Comparison of ENCODE assay signal across 15 cellular contexts in genomic region chr3:138477120-138477519, GRCh38. TPM values are rescaled to one million over a fixed set of nuclear protein-coding genes. Genes with fewer than 3 reads are reported as not detected.
DNase-seq lines count a peak whose midpoint lies in the region; ATAC-seq and TF ChIP-seq lines count a peak whose summit lies in the region.
"Had no signal": no experiment of that assay in that cellular context is flagged by ENCODE, and none has a peak within 500 bp of the region (broad histone marks: within the 10 kb centered on the region; RNA-seq: fewer than 3 reads in every experiment).

No MANE protein-coding gene starts in this region.

- CTCF ChIA-PET in activated CD4-positive, alpha-beta T cell treated with anti-CD3 and anti-CD28 coated beads for 36 hours (lab: Charles Lee) = no interaction called here

- H3K27me3 ChIP-seq in lower lobe of right lung (ENCODE audit: low read depth) (no peaks in the 10 kb centered on the region), trophoblast cell (ENCODE audit: insufficient read depth, low read length) (no peaks in the 10 kb centered on the region), upper lobe of right lung (no peaks in the 10 kb centered on the region), esophagus squamous epithelium (no peaks in the 10 kb centered on the region)

- no peak overlapping the region for H3K4me3 Mint-ChIP-seq in activated CD4-positive, alpha-beta T cell treated with anti-CD3 and anti-CD28 coated beads for 36 hours
- H3K4me3 Mint-ChIP-seq: CD4-positive, alpha-beta T cell; H9 had no signal

- H4K8ac ChIP-seq in trophoblast cell (ENCODE audit: low read depth, low read length) = no peak overlapping the region

- no peak overlapping the region for H2AFZ ChIP-seq in trophoblast cell (ENCODE audit: insufficient read depth, low read length, poor library complexity)

- H3K9me3 ChIP-seq in lower lobe of right lung = no peaks in the 10 kb centered on the region
- H3K9me3 ChIP-seq in trophoblast cell (ENCODE audit: insufficient read depth, low read depth, low read length) = no peaks in the 10 kb centered on the region
- no peaks in the 10 kb centered on the region for H3K9me3 ChIP-seq in upper lobe of right lung
- no peaks in the 10 kb centered on the region for H3K9me3 ChIP-seq in esophagus squamous epithelium
- H3K9me3 ChIP-seq: A549, Caco-2 had no signal

- peaks cover 28% of the 10 kb centered on the region for H3K4me1 ChIP-seq in lower lobe of right lung
- peaks cover 0 to 3% of the 10 kb centered on the region in 2 experiments for H3K4me1 ChIP-seq in trophoblast cell (ENCODE audit: control insufficient read depth in 1 of 2, insufficient read depth in 2 of 2, low read length in 2 of 2)
- no peaks in the 10 kb centered on the region for H3K4me1 ChIP-seq in upper lobe of right lung
- H3K4me1 ChIP-seq in esophagus squamous epithelium = peaks cover 0 to 4% (median 0%) of the 10 kb centered on the region in 3 donors
- H3K4me1 ChIP-seq: A549, Caco-2 had no signal

- H4K91ac ChIP-seq in trophoblast cell (ENCODE audit: low read depth, low read length) = no peak overlapping the region

- no peak overlapping the region for H3K4ac ChIP-seq in trophoblast cell (ENCODE audit: low read depth, low read length)

- H3K18ac ChIP-seq in trophoblast cell (ENCODE audit: low read length) = no peak overlapping the region

- no peaks in the 10 kb centered on the region for H3K36me3 Mint-ChIP-seq in activated CD4-positive, alpha-beta T cell treated with anti-CD3 and anti-CD28 coated beads for 36 hours (ENCODE audit: low read depth)

- no peak overlapping the region for H3K27ac Mint-ChIP-seq in activated CD4-positive, alpha-beta T cell treated with anti-CD3 and anti-CD28 coated beads for 36 hours
- H3K27ac Mint-ChIP-seq: CD4-positive, alpha-beta T cell; H9 had no signal

- ATAC-seq in left ventricle myocardium superior = peak; percentile 62
- peak; percentile 66 to 78 for ATAC-seq in lower lobe of right lung
- ATAC-seq in upper lobe of right lung = peak; percentile 58
- no peak for ATAC-seq in activated CD4-positive, alpha-beta T cell treated with anti-CD3 and anti-CD28 coated beads for 36 hours
- ATAC-seq: A549 had no signal

- TF ChIP-seq POLR2A in esophagus squamous epithelium (IDR thresholded peaks at IDR 0.05) = no peak

- H2BK5ac ChIP-seq in trophoblast cell (ENCODE audit: low read depth, low read length, poor library complexity) = no peak overlapping the region

- H3K4me2 ChIP-seq in trophoblast cell (ENCODE audit: low read length) = no peak overlapping the region
- H3K4me2 ChIP-seq: A549 had no signal

- H3K9ac ChIP-seq in trophoblast cell (ENCODE audit: low read length) = no peak overlapping the region

- intact Hi-C loops in left ventricle myocardium superior (cut with micrococcal nuclease) (no loop called here), cardiac septum (cut with DNase I) (loop anchor here (5.0 kb wide), 2 partner anchors 115 to 445 kb away; partner anchors contain the start of gene CEP70), lower lobe of right lung (cut with DNase I) (no loop called here), upper lobe of right lung (cut with DNase I) (no loop called here), posterior vena cava (cut with DNase I) (no loop called here), esophagus squamous epithelium (cut with DNase I) (no loop called here)
- intact Hi-C loops in activated CD4-positive, alpha-beta T cell treated with anti-CD3 and anti-CD28 coated beads for 36 hours (cut with DNase I, micrococcal nuclease) = no loop called here

- DNase-seq in left ventricle myocardium superior = no peak
- DNase-seq in cardiac septum (ENCODE audit: low spot score) = no peak
- DNase-seq in lower lobe of right lung = peak; percentile 48
- peak; percentile 18 to 35 for DNase-seq in trophoblast cell
- DNase-seq in upper lobe of right lung = peak; percentile 56
- no peak for DNase-seq in posterior vena cava (ENCODE audit: low spot score)
- DNase-seq in esophagus squamous epithelium (lab: John Stamatoyannopoulos, UW) = no peak
- DNase-seq in activated CD4-positive, alpha-beta T cell treated with anti-CD3 and anti-CD28 coated beads for 36 hours = no peak
- DNase-seq: AML-193; Caco-2; CD4-positive, alpha-beta T cell; H9 had no signal

- peaks cover 9% of the 10 kb centered on the region for H3K27me3 Mint-ChIP-seq in activated CD4-positive, alpha-beta T cell treated with anti-CD3 and anti-CD28 coated beads for 36 hours
- H3K27me3 Mint-ChIP-seq: CD4-positive, alpha-beta T cell had no signal

- H2BK120ac ChIP-seq in trophoblast cell (ENCODE audit: insufficient read depth, low read length, poor library complexity) = no peak overlapping the region

- no peaks in the 10 kb centered on the region for H3K79me2 ChIP-seq in trophoblast cell (ENCODE audit: control insufficient read depth, insufficient read depth, low read length, poor library complexity)

- TF ChIP-seq CTCF in lower lobe of right lung (IDR thresholded peaks at IDR 0.05) = no peak
- no peak for TF ChIP-seq CTCF in upper lobe of right lung (IDR thresholded peaks at IDR 0.05)
- no peak for TF ChIP-seq CTCF in esophagus squamous epithelium (IDR thresholded peaks at IDR 0.05)

- H3K36me3 ChIP-seq in lower lobe of right lung (no peaks in the 10 kb centered on the region), trophoblast cell (ENCODE audit: control insufficient read depth in 1 of 2, insufficient read depth in 2 of 2, low read length in 2 of 2) (peaks cover 0 to 7% of the 10 kb centered on the region in 2 experiments), upper lobe of right lung (no peaks in the 10 kb centered on the region), esophagus squamous epithelium (no peaks in the 10 kb centered on the region)

- no peak overlapping the region for H2AK5ac ChIP-seq in trophoblast cell (ENCODE audit: low read length)

- no peak overlapping the region for H3K14ac ChIP-seq in trophoblast cell (ENCODE audit: low read length)

- H3K79me1 ChIP-seq in trophoblast cell (ENCODE audit: low read length) = no peaks in the 10 kb centered on the region

- no peak overlapping the region for H3K23ac ChIP-seq in trophoblast cell (ENCODE audit: low read length)

- no peaks in the 10 kb centered on the region for H3K9me3 Mint-ChIP-seq in activated CD4-positive, alpha-beta T cell treated with anti-CD3 and anti-CD28 coated beads for 36 hours (ENCODE audit: low read depth)
- H3K9me3 Mint-ChIP-seq: CD4-positive, alpha-beta T cell; H9 had no signal

- no peak overlapping the region for H3K27ac ChIP-seq in lower lobe of right lung
- no peak overlapping the region for H3K27ac ChIP-seq in trophoblast cell (ENCODE audit: low read depth, low read length)
- H3K27ac ChIP-seq in upper lobe of right lung = peak overlapping the region; percentile 3
- no peak overlapping the region for H3K27ac ChIP-seq in esophagus squamous epithelium
- H3K27ac ChIP-seq: 22Rv1, A549, C4-2B had no signal

- POLR2A ChIA-PET in activated CD4-positive, alpha-beta T cell treated with anti-CD3 and anti-CD28 coated beads for 36 hours (lab: Charles Lee) = no interaction called here

- H3K4me3 ChIP-seq in lower lobe of right lung (no peak overlapping the region), trophoblast cell (ENCODE audit: low read depth, low read length) (no peak overlapping the region), upper lobe of right lung (no peak overlapping the region), esophagus squamous epithelium (no peak overlapping the region)
- H3K4me3 ChIP-seq: A549 had no signal

- H2BK12ac ChIP-seq in trophoblast cell (ENCODE audit: low read length) = no peak overlapping the region

- no peaks in the 10 kb centered on the region for H3K4me1 Mint-ChIP-seq in activated CD4-positive, alpha-beta T cell treated with anti-CD3 and anti-CD28 coated beads for 36 hours

- H4K12ac ChIP-seq in trophoblast cell (ENCODE audit: low read depth, low read length) = no peak overlapping the region

RNA-seq across cellular contexts. Expression of gene ESYT3, which starts 42.7 kb away (rescaled TPM):
- 1.2 TPM for total RNA-seq in left ventricle myocardium superior
- 2.4 TPM for total RNA-seq in cardiac septum
- total RNA-seq in lower lobe of right lung = 40.3 TPM
- polyA plus RNA-seq in trophoblast cell (2013) = 5.0 and 5.6 TPM in 2 replicates
- total RNA-seq in upper lobe of right lung = 66.4 TPM
- under 1 TPM; 0.37 to 0.43 TPM for total RNA-seq in posterior vena cava
- total RNA-seq in esophagus squamous epithelium = 1 to 10 TPM in 2 of 4 donors, under 1 TPM in 2; 0.57 to 2.9 (median 1.2) TPM
- under 1 TPM; 0.21 to 0.37 TPM for total RNA-seq in activated CD4-positive, alpha-beta T cell treated with anti-CD3 and anti-CD28 coated beads for 36 hours

Comparison
In these comparisons a context has a peak if more than half of its experiments do, and no peak if none do; other contexts are left out.
1. DNase-seq: peak in lower lobe of right lung (single experiment), trophoblast cell (2 of 2) and upper lobe of right lung (single experiment); none in left ventricle myocardium superior (single experiment), cardiac septum (single experiment), posterior vena cava (single experiment), esophagus squamous epithelium (single experiment) and activated CD4-positive, alpha-beta T cell treated with anti-CD3 and anti-CD28 coated beads for 36 hours (single experiment).
2. RNA of gene ESYT3, which starts 42.7 kb away (total RNA-seq): 66.4 TPM in upper lobe of right lung (single experiment) and 40.3 TPM in lower lobe of right lung (single experiment); 2.4 TPM in cardiac septum (single experiment), 0.57 to 2.9 TPM in esophagus squamous epithelium, 1.2 TPM in left ventricle myocardium superior (single experiment), 0.37 to 0.43 TPM in posterior vena cava and 0.21 to 0.37 TPM in activated CD4-positive, alpha-beta T cell treated with anti-CD3 and anti-CD28 coated beads for 36 hours; every median in the first group is over 10 times any median in the second.